8 cellular contexts compared by ENCODE assay signal in genomic region chr3:9914559-9915251, GRCh38. TPM values are rescaled to one million over a fixed set of nuclear protein-coding genes. Genes with fewer than 3 reads are reported as not detected.
DNase-seq lines count a peak whose midpoint lies in the region; ATAC-seq and TF ChIP-seq lines count a peak whose summit lies in the region.

No MANE protein-coding gene starts in this region.

- peak in 1 of 2 donors; percentile 35 for ATAC-seq in CD4-positive, CD25-positive, alpha-beta regulatory T cell (ENCODE audit: low read depth in 2 of 2)
- ATAC-seq in HG02759 (IDR thresholded peaks at IDR 0.05; ENCODE audit: unreplicated experiment) (peak; percentile 36), GM19452 (IDR thresholded peaks at IDR 0.05; ENCODE audit: unreplicated experiment) (no peak)

- TF ChIP-seq RAD21 in neural cell (conservative IDR thresholded peaks at IDR 0.05) = no peak

- H3K9me2 ChIP-seq in neural cell (ENCODE audit: insufficient read depth, low read length) = no peaks in the 10 kb centered on the region

- no peak overlapping the region for H3K4me2 ChIP-seq in neural cell (ENCODE audit: low read length)

- H3K4me1 ChIP-seq in CD4-positive, CD25-positive, alpha-beta regulatory T cell (ENCODE audit: control insufficient read depth, insufficient read depth, low read length, poor library complexity, severe bottlenecking) = peaks cover 33% of the 10 kb centered on the region
- peaks cover 6% of the 10 kb centered on the region for H3K4me1 ChIP-seq in colonic mucosa

- no peak for DNase-seq in CD4-positive, CD25-positive, alpha-beta regulatory T cell
- DNase-seq in colonic mucosa (no peak), HuH-7.5 (ENCODE audit: low spot score) (no peak), NCI-H2196 (lab: John Stamatoyannopoulos, UW; ENCODE audit: unreplicated experiment) (no peak), retina (no peak)

- no peaks in the 10 kb centered on the region for H3F3A ChIP-seq in neural cell (ENCODE audit: insufficient read depth, low read length, poor library complexity, severe bottlenecking)

- H3K27ac ChIP-seq in CD4-positive, CD25-positive, alpha-beta regulatory T cell (ENCODE audit: insufficient read depth, low read length, poor library complexity, severe bottlenecking) = no peak overlapping the region
- peak overlapping the region; percentile 85 for H3K27ac ChIP-seq in colonic mucosa
- H3K27ac ChIP-seq in neural cell (ENCODE audit: low read length) = no peak overlapping the region

- H3K4me3 Mint-ChIP-seq in CD4-positive, CD25-positive, alpha-beta regulatory T cell = peak overlapping the region in 3 of 4 donors; percentile 51 to 70 (median 52)

- H3K9ac ChIP-seq in colonic mucosa (ENCODE audit: low read depth in 2 of 2, low read length in 2 of 2) (peak overlapping the region; percentile 6 to 81), neural cell (ENCODE audit: low read length) (peak overlapping the region; percentile 20)

- H3K36me3 ChIP-seq in CD4-positive, CD25-positive, alpha-beta regulatory T cell (ENCODE audit: control insufficient read depth, insufficient read depth, low read length) = no peaks in the 10 kb centered on the region
- H3K36me3 ChIP-seq in colonic mucosa (no peaks in the 10 kb centered on the region), neural cell (ENCODE audit: insufficient read depth, low read length) (no peaks in the 10 kb centered on the region)

- H4K20me1 ChIP-seq in neural cell (ENCODE audit: insufficient read depth) = no peaks in the 10 kb centered on the region

- no peaks in the 10 kb centered on the region for H3K79me2 ChIP-seq in neural cell (replicated peaks; ENCODE audit: insufficient read depth, low read length)

- peaks cover 2 to 30% (median 10%) of the 10 kb centered on the region in 4 donors for H3K4me1 Mint-ChIP-seq in CD4-positive, CD25-positive, alpha-beta regulatory T cell

- peaks cover 0 to 2% (median 0%) of the 10 kb centered on the region in 7 donors for H3K9me3 Mint-ChIP-seq in CD4-positive, CD25-positive, alpha-beta regulatory T cell

- no peak overlapping the region for H3K27ac Mint-ChIP-seq in CD4-positive, CD25-positive, alpha-beta regulatory T cell

- H3K9me3 ChIP-seq in CD4-positive, CD25-positive, alpha-beta regulatory T cell (ENCODE audit: control insufficient read depth in 2 of 2, low read length in 2 of 2) = no peaks in the 10 kb centered on the region
- H3K9me3 ChIP-seq in colonic mucosa = no peaks in the 10 kb centered on the region
- no peaks in the 10 kb centered on the region for H3K9me3 ChIP-seq in neural cell (ENCODE audit: low read length)

- TF ChIP-seq CTCF in colonic mucosa (IDR thresholded peaks at IDR 0.05) (no peak), neural cell (IDR thresholded peaks at IDR 0.05; ENCODE audit: poor library complexity, severe bottlenecking) (no peak)

- no peak overlapping the region for H2AFZ ChIP-seq in neural cell (ENCODE audit: low read depth, low read length)

- no peak for TF ChIP-seq EP300 in neural cell (conservative IDR thresholded peaks at IDR 0.05; ENCODE audit: poor library complexity, severe bottlenecking)

- H3K27me3 Mint-ChIP-seq in CD4-positive, CD25-positive, alpha-beta regulatory T cell = peaks cover 5% of the 10 kb centered on the region

- H3K36me3 Mint-ChIP-seq in CD4-positive, CD25-positive, alpha-beta regulatory T cell = no peaks in the 10 kb centered on the region

- no peak overlapping the region for H3K4me3 ChIP-seq in CD4-positive, CD25-positive, alpha-beta regulatory T cell (ENCODE audit: low read depth, low read length)
- H3K4me3 ChIP-seq in colonic mucosa (peak overlapping the region; percentile 57), neural cell (ENCODE audit: low read length) (peak overlapping the region; percentile 62)

- intact Hi-C loops in colonic mucosa (cut with DNase I) = no loop called here

- no peaks in the 10 kb centered on the region for H3K27me3 ChIP-seq in CD4-positive, CD25-positive, alpha-beta regulatory T cell (ENCODE audit: control insufficient read depth, insufficient read depth, low read length)
- H3K27me3 ChIP-seq in colonic mucosa (no peaks in the 10 kb centered on the region), neural cell (ENCODE audit: insufficient read depth, low read depth, low read length) (peaks cover 16% of the 10 kb centered on the region)

TF ChIP-seq in neural cell, 6 proteins besides CTCF, POLR2A, EP300 and RAD21:
- TF ChIP-seq, protein P1, sequence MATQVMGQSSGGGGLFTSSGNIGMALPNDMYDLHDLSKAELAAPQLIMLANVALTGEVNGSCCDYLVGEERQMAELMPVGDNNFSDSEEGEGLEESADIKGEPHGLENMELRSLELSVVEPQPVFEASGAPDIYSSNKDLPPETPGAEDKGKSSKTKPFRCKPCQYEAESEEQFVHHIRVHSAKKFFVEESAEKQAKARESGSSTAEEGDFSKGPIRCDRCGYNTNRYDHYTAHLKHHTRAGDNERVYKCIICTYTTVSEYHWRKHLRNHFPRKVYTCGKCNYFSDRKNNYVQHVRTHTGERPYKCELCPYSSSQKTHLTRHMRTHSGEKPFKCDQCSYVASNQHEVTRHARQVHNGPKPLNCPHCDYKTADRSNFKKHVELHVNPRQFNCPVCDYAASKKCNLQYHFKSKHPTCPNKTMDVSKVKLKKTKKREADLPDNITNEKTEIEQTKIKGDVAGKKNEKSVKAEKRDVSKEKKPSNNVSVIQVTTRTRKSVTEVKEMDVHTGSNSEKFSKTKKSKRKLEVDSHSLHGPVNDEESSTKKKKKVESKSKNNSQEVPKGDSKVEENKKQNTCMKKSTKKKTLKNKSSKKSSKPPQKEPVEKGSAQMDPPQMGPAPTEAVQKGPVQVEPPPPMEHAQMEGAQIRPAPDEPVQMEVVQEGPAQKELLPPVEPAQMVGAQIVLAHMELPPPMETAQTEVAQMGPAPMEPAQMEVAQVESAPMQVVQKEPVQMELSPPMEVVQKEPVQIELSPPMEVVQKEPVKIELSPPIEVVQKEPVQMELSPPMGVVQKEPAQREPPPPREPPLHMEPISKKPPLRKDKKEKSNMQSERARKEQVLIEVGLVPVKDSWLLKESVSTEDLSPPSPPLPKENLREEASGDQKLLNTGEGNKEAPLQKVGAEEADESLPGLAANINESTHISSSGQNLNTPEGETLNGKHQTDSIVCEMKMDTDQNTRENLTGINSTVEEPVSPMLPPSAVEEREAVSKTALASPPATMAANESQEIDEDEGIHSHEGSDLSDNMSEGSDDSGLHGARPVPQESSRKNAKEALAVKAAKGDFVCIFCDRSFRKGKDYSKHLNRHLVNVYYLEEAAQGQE (IDR thresholded peaks at IDR 0.05; ENCODE audit: borderline replicate concordance) = no peak
- TF ChIP-seq EZH2 (IDR thresholded peaks at IDR 0.05; ENCODE audit: borderline replicate concordance, insufficient read depth, low read length, poor library complexity, severe bottlenecking) = no peak
- TF ChIP-seq POLR2AphosphoS5 (IDR thresholded peaks at IDR 0.05) = no peak
- no peak for TF ChIP-seq MXI1 (conservative IDR thresholded peaks at IDR 0.05; ENCODE audit: poor library complexity, severe bottlenecking)
- no peak for TF ChIP-seq SMC3 (conservative IDR thresholded peaks at IDR 0.05; ENCODE audit: poor library complexity)
- TF ChIP-seq TAF1 (IDR thresholded peaks at IDR 0.05; ENCODE audit: low read depth) = no peak
TF ChIP-seq in neural cell: peak in this region for 0.

RNA-seq across cellular contexts. Expression of gene IL17RC, which starts 2.2 kb away (rescaled TPM):
- total RNA-seq in CD4-positive, CD25-positive, alpha-beta regulatory T cell = 1.1 TPM
- 1 to 10 TPM; 5.6 to 9.5 (median 7.5) TPM for polyA plus RNA-seq in CD4-positive, CD25-positive, alpha-beta regulatory T cell
- total RNA-seq in colonic mucosa = 10 to 100 TPM; 21.2 to 26.8 TPM
- 0.54 TPM in 1 of 2 replicates, not detected in the other for polyA plus RNA-seq in neural cell
- polyA minus RNA-seq in neural cell = not detected in 2 replicates

RNA-seq across cellular contexts. Expression of gene IL17RE, which starts 12.1 kb away (rescaled TPM):
- total RNA-seq in CD4-positive, CD25-positive, alpha-beta regulatory T cell = 4.3 TPM
- under 1 TPM in 3 of 4 donors, not detected in 1; 0.31 to 0.33 (median 0.32) TPM for polyA plus RNA-seq in CD4-positive, CD25-positive, alpha-beta regulatory T cell
- total RNA-seq in colonic mucosa = 10 to 100 TPM; 66.4 to 71.4 TPM
- polyA plus RNA-seq in neural cell = 0.52 TPM in 1 of 2 replicates, not detected in the other
- 2.3 TPM in 1 of 2 replicates, not detected in the other for polyA minus RNA-seq in neural cell

RNA-seq across cellular contexts. Expression of gene CRELD1, which starts 18.9 kb away (rescaled TPM):
- 24.6 TPM for total RNA-seq in CD4-positive, CD25-positive, alpha-beta regulatory T cell
- 10 to 100 TPM; 20.5 to 26.5 (median 23.9) TPM for polyA plus RNA-seq in CD4-positive, CD25-positive, alpha-beta regulatory T cell
- 10 to 100 TPM; 23.3 to 40.4 TPM for total RNA-seq in colonic mucosa
- polyA plus RNA-seq in neural cell = 48.9 and 59.8 TPM in 2 replicates
- 28.8 and 31.2 TPM in 2 replicates for polyA minus RNA-seq in neural cell

RNA-seq across cellular contexts. Expression of gene JAGN1, which starts 24.3 kb away (rescaled TPM):
- 17.7 TPM for total RNA-seq in CD4-positive, CD25-positive, alpha-beta regulatory T cell
- polyA plus RNA-seq in CD4-positive, CD25-positive, alpha-beta regulatory T cell = 10 to 100 TPM; 52.6 to 70.8 (median 58.3) TPM
- 10 to 100 TPM; 43.7 to 51.2 TPM for total RNA-seq in colonic mucosa
- polyA plus RNA-seq in neural cell = 22.5 and 26.5 TPM in 2 replicates
- polyA minus RNA-seq in neural cell = 20.1 and 20.5 TPM in 2 replicates

RNA-seq across cellular contexts. Expression of gene CIDEC, which starts 34.7 kb away (rescaled TPM):
- not detected for total RNA-seq in CD4-positive, CD25-positive, alpha-beta regulatory T cell
- not detected for polyA plus RNA-seq in CD4-positive, CD25-positive, alpha-beta regulatory T cell
- 1 to 10 TPM; 4.5 to 8.9 TPM for total RNA-seq in colonic mucosa
- polyA plus RNA-seq in neural cell = not detected in 2 replicates
- polyA minus RNA-seq in neural cell = not detected in 2 replicates

Comparison
In these comparisons a context has a peak if more than half of its experiments do, and no peak if none do; other contexts are left out.
1. RNA of gene IL17RC, which starts 2.2 kb away (total RNA-seq): 21.2 to 26.8 TPM in colonic mucosa; 1.1 TPM in CD4-positive, CD25-positive, alpha-beta regulatory T cell (single experiment); every median in the first group is over 10 times any median in the second.
2. RNA of gene IL17RE, which starts 12.1 kb away (total RNA-seq): 66.4 to 71.4 TPM in colonic mucosa; 4.3 TPM in CD4-positive, CD25-positive, alpha-beta regulatory T cell (single experiment); every median in the first group is over 10 times any median in the second.